ENCODE assay signal across 19 cellular contexts in genomic region chr9:97372580-97372979, GRCh38. TPM values are rescaled to one million over a fixed set of nuclear protein-coding genes. Genes with fewer than 3 reads are reported as not detected.
A peak's percentile ranks its signal among the peaks of the same experiment; 100 is the strongest.
DNase-seq lines count a peak whose midpoint lies in the region; ATAC-seq, FAIRE-seq and TF ChIP-seq lines count a peak whose summit lies in the region.
"Had no signal": no experiment of that assay in that cellular context is flagged by ENCODE, and none has a peak within 500 bp of the region (broad histone marks: within the 10 kb centered on the region; RNA-seq: fewer than 3 reads in every experiment).

No MANE protein-coding gene starts in this region.

- H3K27me3 ChIP-seq in HepG2 (ENCODE audit: control insufficient read depth in 1 of 2, insufficient read depth in 2 of 2, low read length in 2 of 2) (no peaks in the 10 kb centered on the region; a peak in 1 of 5 replicates), right lobe of liver (no peaks in the 10 kb centered on the region), WERI-Rb-1 (ENCODE audit: insufficient read depth, low read depth, severe bottlenecking) (no peaks in the 10 kb centered on the region)

- no peak overlapping the region for H3K4me3 ChIP-seq in HepG2 (replicated peaks in 1 of 3; ENCODE audit: insufficient read depth in 1 of 3, low read depth in 2 of 3, low read length in 3 of 3)
- H3K4me3 ChIP-seq in right lobe of liver: no peak overlapping the region
- H3K4me3 ChIP-seq in WERI-Rb-1 (ENCODE audit: low read depth, low read length): no peak overlapping the region
- H3K4me3 ChIP-seq: A549, SK-N-MC had no signal

- no peak for DNase-seq in HepG2 (ENCODE audit: low spot score)
- no peak for DNase-seq in right lobe of liver
- no peak for DNase-seq in WERI-Rb-1
- DNase-seq in left colon: no peak
- no peak for DNase-seq in RWPE1 (ENCODE audit: low spot score)
- DNase-seq in anterior cingulate cortex (lab: John Stamatoyannopoulos, UW): no peak
- DNase-seq: DMS79 treated with DMSO at 0.1 percent for 48 hours, KG1, NCI-H1092 treated with DMSO at 0.1 percent for 48 hours, NCI-H1436 treated with DMSO at 0.1 percent for 48 hours, NCI-H1930, NCI-H345, NCI-H524 treated with DMSO at 0.1 percent for 48 hours, SHP77, SW 1271 had no signal

- TF ChIP-seq CTCF in HepG2 (CRISPR knock-in tag; IDR thresholded peaks at IDR 0.05) (no peak), right lobe of liver (IDR thresholded peaks at IDR 0.05) (no peak), WERI-Rb-1 (IDR thresholded peaks at IDR 0.05; ENCODE audit: low read depth, low read length) (0 out of 2 replicates have a peak, but pooled peaks have one; percentile 21), RWPE1 (conservative IDR thresholded peaks at IDR 0.05; ENCODE audit: low read depth) (no peak)

- 37% methylated on average over 6 of the region's 6 CpGs for WGBS in HepG2 (ENCODE audit: low lambda C conversion rate)
- WGBS in right lobe of liver (ENCODE audit: insufficient coverage, low coverage, low lambda C conversion rate, missing lambda C conversion rate): 76% methylated on average over 4 of the region's 6 CpGs

- TF ChIP-seq EP300 in HepG2 (IDR thresholded peaks at IDR 0.05; ENCODE audit: low read depth in 2 of 2, low read length in 2 of 2) (no peak), HepG2 (CRISPR knock-in tag; IDR thresholded peaks at IDR 0.05; ENCODE audit: borderline replicate concordance) (no peak)

- peaks cover 49% of the 10 kb centered on the region for H3K4me1 ChIP-seq in HepG2 (ENCODE audit: insufficient read depth, low read length)
- no peaks in the 10 kb centered on the region for H3K4me1 ChIP-seq in right lobe of liver
- H3K4me1 ChIP-seq: A549 had no signal

- H3K36me3 ChIP-seq in HepG2 (replicated peaks in 1 of 2; ENCODE audit: control insufficient read depth in 1 of 2, insufficient read depth in 2 of 2, low read length in 2 of 2) (no peaks in the 10 kb centered on the region; a peak in 1 of 5 replicates), right lobe of liver (no peaks in the 10 kb centered on the region), WERI-Rb-1 (peaks cover 32% of the 10 kb centered on the region)

- TF ChIP-seq POLR2A in HepG2 (IDR thresholded peaks at IDR 0.05; ENCODE audit: insufficient read depth in 1 of 2, low read depth in 2 of 2, low read length in 2 of 2) (no peak), right lobe of liver (IDR thresholded peaks at IDR 0.05) (no peak)

- H4K20me1 ChIP-seq in HepG2 (ENCODE audit: insufficient read depth, low read length): no peaks in the 10 kb centered on the region

- no peak overlapping the region for H3K9ac ChIP-seq in HepG2 (ENCODE audit: insufficient read depth, low read depth, low read length)

- intact Hi-C loops in HepG2 (cut with micrococcal nuclease; ENCODE audit: unreplicated experiment) (no loop called here), right lobe of liver (cut with DNase I) (no loop called here), left colon (cut with DNase I, micrococcal nuclease) (no loop called here)

- no peak overlapping the region for H2AFZ ChIP-seq in HepG2 (ENCODE audit: low read length)

- BruUV-seq in HepG2 (replicated peaks; lab: Mats Ljungman, UMichigan): no TSS peak

- CTCF ChIA-PET in HepG2 (lab: Yijun Ruan, JAX; ENCODE audit: low intra/inter-chr PET ratio, low total read pairs) (no interaction called here), RWPE1 (lab: Yijun Ruan, JAX) (no interaction called here)

- H3K27ac ChIP-seq in HepG2 (ENCODE audit: extremely low read length, insufficient read depth, low read length) (no peak overlapping the region), right lobe of liver (no peak overlapping the region), WERI-Rb-1 (no peak overlapping the region), RWPE1 (no peak overlapping the region)
- H3K27ac ChIP-seq: A549, SK-N-MC had no signal

- peak overlapping the region; percentile 28; the same call in 1 of the 2 replicates for H3K4me2 ChIP-seq in HepG2 (ENCODE audit: low read depth, low read length)
- H3K4me2 ChIP-seq: A549 had no signal

- ATAC-seq in HepG2: peak; percentile 64; the same call in 2 of the 3 replicates
- no peak for ATAC-seq in right lobe of liver
- peak; percentile 55 for ATAC-seq in left colon
- no peak for ATAC-seq in GM19397 (IDR thresholded peaks at IDR 0.05; ENCODE audit: unreplicated experiment)
- ATAC-seq: A549 had no signal

- in situ Hi-C loops in HepG2 (cut with HindIII; ENCODE audit: extremely low pct_ligation_motif_present, low pct_unique_long_range_greater_than_20kb): no loop called here

- H3K9me3 ChIP-seq in HepG2 (ENCODE audit: low read length) (peaks cover 6% of the 10 kb centered on the region; the same call in 1 of the 2 replicates), right lobe of liver (no peaks in the 10 kb centered on the region), WERI-Rb-1 (ENCODE audit: severe bottlenecking) (peaks cover 23% of the 10 kb centered on the region)

- H3K79me2 ChIP-seq in HepG2 (ENCODE audit: insufficient read depth, low read length): no peaks in the 10 kb centered on the region

- FAIRE-seq in HepG2 (lab: Jason Lieb, UNC): peak; percentile 64
- FAIRE-seq: A549, D721Med had no signal

- no peak for TF ChIP-seq RAD21 in HepG2 (CRISPR knock-in tag; IDR thresholded peaks at IDR 0.05)

- POLR2A ChIA-PET in HepG2 (lab: Yijun Ruan, JAX): no interaction called here
- POLR2A ChIA-PET in RWPE1 (lab: Yijun Ruan, JAX; ENCODE audit: low non-redundant PET): no interaction called here

TF ChIP-seq in HepG2, 621 proteins besides CTCF, POLR2A, EP300 and RAD21 (continues in another document):
- TF ChIP-seq RAD51 (IDR thresholded peaks at IDR 0.05; ENCODE audit: borderline replicate concordance): no peak
- no peak for TF ChIP-seq KLF16 (CRISPR knock-in tag; IDR thresholded peaks at IDR 0.05)
- no peak for TF ChIP-seq GATAD2A (CRISPR knock-in tag; IDR thresholded peaks at IDR 0.05)
- no peak for TF ChIP-seq NBN (conservative IDR thresholded peaks at IDR 0.05)
- no peak for TF ChIP-seq PBX3 (CRISPR knock-in tag; IDR thresholded peaks at IDR 0.05; ENCODE audit: borderline replicate concordance)
- TF ChIP-seq BRF2 (CRISPR knock-in tag; IDR thresholded peaks at IDR 0.05): no peak
- TF ChIP-seq NFE2 (CRISPR knock-in tag; IDR thresholded peaks at IDR 0.05): no peak
- TF ChIP-seq ZFP37 (CRISPR knock-in tag; IDR thresholded peaks at IDR 0.05; ENCODE audit: borderline replicate concordance): no peak
- TF ChIP-seq RBAK (CRISPR knock-in tag; IDR thresholded peaks at IDR 0.05): no peak
- no peak for TF ChIP-seq U2AF2 (IDR thresholded peaks at IDR 0.05; ENCODE audit: low read depth, low read length)

RNA-seq across cellular contexts. Expression of gene TDRD7, which starts 39.3 kb away (rescaled TPM):
- total RNA-seq in HepG2 (2016; rRNA removed; fragmentation: Illumina TruSeq; extraction: Trizol) (15.5 and 21.7 TPM in 2 replicates), right lobe of liver (1 to 10 TPM; 4.2 to 8.7 (median 6.8) TPM), left colon (10 to 100 TPM; 30.7 to 37.7 TPM)
- total RNA-seq in HepG2 (2016; cell fraction: cytosol; rRNA removed; fragmentation: Illumina TruSeq; extraction: Trizol; ENCODE audit: low read depth): 1.6 and 2.6 TPM in 2 replicates
- total RNA-seq in HepG2 (2016; cell fraction: insoluble cytoplasmic fraction; rRNA removed; fragmentation: Illumina TruSeq; extraction: Trizol): 15.0 and 22.9 TPM in 2 replicates
- total RNA-seq in HepG2 (2016; cell fraction: membrane; rRNA removed; fragmentation: Illumina TruSeq; extraction: Trizol): 5.1 and 6.1 TPM in 2 replicates
- 15.3 and 16.3 TPM in 2 replicates for total RNA-seq in HepG2 (2016; cell fraction: nucleus; rRNA removed; fragmentation: Illumina TruSeq; extraction: Trizol)
- polyA plus RNA-seq in HepG2 (2011; rRNA removed): 9.8 and 10.3 TPM in 2 replicates
- 4.9 and 7.9 TPM in 2 replicates for polyA plus RNA-seq in HepG2 (2011; cell fraction: cytosol; rRNA removed)
- 8.9 and 10.2 TPM in 2 replicates for polyA plus RNA-seq in HepG2 (2011; cell fraction: nucleus; rRNA removed)
- polyA plus RNA-seq in HepG2 (2012): 11.0 and 11.8 TPM in 2 replicates
- polyA plus RNA-seq in HepG2 (2016; cell fraction: cytosol; fragmentation: Illumina TruSeq; extraction: Trizol; ENCODE audit: low read depth): 0.72 and 0.84 TPM in 2 replicates
- 15.1 and 16.3 TPM in 2 replicates for polyA plus RNA-seq in HepG2 (2016; cell fraction: insoluble cytoplasmic fraction; fragmentation: Illumina TruSeq; extraction: Trizol; ENCODE audit: low read depth)
- 1.6 and 1.8 TPM in 2 replicates for polyA plus RNA-seq in HepG2 (2016; cell fraction: membrane; fragmentation: Illumina TruSeq; extraction: Trizol; ENCODE audit: low read depth)
- 15.5 and 20.4 TPM in 2 replicates for polyA plus RNA-seq in HepG2 (2016; cell fraction: nucleus; fragmentation: Illumina TruSeq; extraction: Trizol; ENCODE audit: insufficient read depth, low read depth)
- 0.87 and 4.8 TPM in 2 replicates for polyA minus RNA-seq in HepG2 (2011; rRNA and poly(A)+ RNA removed; ENCODE audit: low replicate concordance)
- 8.4 TPM in 2 replicates for polyA minus RNA-seq in HepG2 (2011; cell fraction: cytosol; rRNA and poly(A)+ RNA removed)
- polyA minus RNA-seq in HepG2 (2011; cell fraction: nucleus; rRNA and poly(A)+ RNA removed): 22.1 and 28.2 TPM in 2 replicates

Comparison
In these comparisons a context has a peak if more than half of its experiments do, and no peak if none do; other contexts are left out.
1. ATAC-seq: peak in HepG2 (single experiment) and left colon (single experiment); none in right lobe of liver (0 of 4) and GM19397 (single experiment).